In genomic region chr6:11212625-11213024, GRCh38 we compare ENCODE assay signal across 1 cellular context.
TF ChIP-seq lines count a peak whose summit lies in the region.

No MANE protein-coding gene starts in this region.

TF ChIP-seq in IMR-90, 13 proteins besides CTCF, POLR2A, EP300 and RAD21 (continued from another document):
- TF ChIP-seq MXI1 (IDR thresholded peaks at IDR 0.05; ENCODE audit: borderline replicate concordance, low read depth, low read length) (no peak), CHD1 (IDR thresholded peaks at IDR 0.05; ENCODE audit: low read depth, low read length) (no peak), BHLHE40 (IDR thresholded peaks at IDR 0.05; ENCODE audit: low read depth, low read length) (no peak), ELK1 (IDR thresholded peaks at IDR 0.05; ENCODE audit: borderline replicate concordance, low read depth, low read length) (no peak), NFE2L2 (IDR thresholded peaks at IDR 0.05; ENCODE audit: low read depth, low read length) (no peak), FOS (IDR thresholded peaks at IDR 0.05; ENCODE audit: low read depth, low read length) (no peak; the same call in none of the 2 replicates), MAZ (IDR thresholded peaks at IDR 0.05; ENCODE audit: borderline replicate concordance, low read depth, low read length) (no peak; the same call in 1 of the 2 replicates)
